ENCODE assay signal across 1 cellular context in genomic region chr7:116547347-116547746, GRCh38.
A peak's percentile ranks its signal among the peaks of the same experiment; 100 is the strongest.
TF ChIP-seq lines count a peak whose summit lies in the region.

No MANE protein-coding gene starts in this region.

TF ChIP-seq in HEK293, 187 proteins besides CTCF, POLR2A, EP300 and RAD21 (continued from another document):
- TF ChIP-seq ZNF449 (tag by site-specific recombination; IDR thresholded peaks at IDR 0.05), result 0 out of 2 replicates have a peak, but pooled peaks have one; percentile 12
- TF ChIP-seq ZNF266 (tag by site-specific recombination; IDR thresholded peaks at IDR 0.05; ENCODE audit: low read depth), result no peak
- TF ChIP-seq WT1 (tag by site-specific recombination; IDR thresholded peaks at IDR 0.05), result no peak
- peak; percentile 66 for TF ChIP-seq PRDM1 (tag by site-specific recombination; IDR thresholded peaks at IDR 0.05)
- no peak for TF ChIP-seq ZSCAN16 (tag by site-specific recombination; IDR thresholded peaks at IDR 0.05)
- TF ChIP-seq OVOL3 (tag by site-specific recombination; IDR thresholded peaks at IDR 0.05), result no peak
- TF ChIP-seq ZBTB44 (tag by site-specific recombination; IDR thresholded peaks at IDR 0.05), result no peak
- TF ChIP-seq MZF1 (tag by site-specific recombination; IDR thresholded peaks at IDR 0.05; ENCODE audit: borderline replicate concordance), result peak; percentile 45; the same call in 1 of the 2 replicates
- peak; percentile 58 for TF ChIP-seq ZNF518A (tag by site-specific recombination; conservative IDR thresholded peaks at IDR 0.05; ENCODE audit: low read depth)
- TF ChIP-seq KLF10 (tag by site-specific recombination; IDR thresholded peaks at IDR 0.05), result peak; percentile 48
- TF ChIP-seq ZNF10 (tag by site-specific recombination; IDR thresholded peaks at IDR 0.05), result peak; percentile 39
- TF ChIP-seq ZBTB26 (tag by site-specific recombination; optimal IDR thresholded peaks at IDR 0.05), result no peak
- no peak for TF ChIP-seq YY2 (tag by site-specific recombination; IDR thresholded peaks at IDR 0.05)
- 0 out of 2 replicates have a peak, but pooled peaks have one; percentile 35 for TF ChIP-seq ZNF76 (tag by site-specific recombination; IDR thresholded peaks at IDR 0.05; ENCODE audit: borderline replicate concordance, low read depth)
- TF ChIP-seq ZNF2 (tag by site-specific recombination; IDR thresholded peaks at IDR 0.05), result no peak
- TF ChIP-seq ZBTB49 (tag by site-specific recombination; IDR thresholded peaks at IDR 0.05; ENCODE audit: low read depth), result no peak
- TF ChIP-seq ZBTB10 (tag by site-specific recombination; IDR thresholded peaks at IDR 0.05), result 0 out of 2 replicates have a peak, but pooled peaks have one; percentile 24
- TF ChIP-seq ZEB2 (tag by site-specific recombination; IDR thresholded peaks at IDR 0.05), result peak; percentile 94
- no peak for TF ChIP-seq ZNF555 (tag by site-specific recombination; conservative IDR thresholded peaks at IDR 0.05)
- no peak for TF ChIP-seq ZNF670 (tag by site-specific recombination; IDR thresholded peaks at IDR 0.05; ENCODE audit: low read depth)
- no peak for TF ChIP-seq MEIS1 (CRISPR knock-in tag; IDR thresholded peaks at IDR 0.05; ENCODE audit: borderline replicate concordance)
- peak; percentile 55; the same call in 1 of the 2 replicates for TF ChIP-seq ZNF600 (tag by site-specific recombination; IDR thresholded peaks at IDR 0.05)
- TF ChIP-seq FEZF1 (tag by site-specific recombination; IDR thresholded peaks at IDR 0.05), result no peak
- no peak for TF ChIP-seq ZNF596 (tag by site-specific recombination; IDR thresholded peaks at IDR 0.05)
- TF ChIP-seq ZNF138 (tag by site-specific recombination; IDR thresholded peaks at IDR 0.05; ENCODE audit: borderline replicate concordance), result no peak
- TF ChIP-seq ZNF837 (tag by site-specific recombination; IDR thresholded peaks at IDR 0.05), result no peak
- TF ChIP-seq ZNF274 (IDR thresholded peaks at IDR 0.05; ENCODE audit: low read length), result no peak
- TF ChIP-seq ZNF274 (tag by site-specific recombination; IDR thresholded peaks at IDR 0.05; ENCODE audit: borderline replicate concordance), result no peak
- no peak for TF ChIP-seq ZNF473 (tag by site-specific recombination; IDR thresholded peaks at IDR 0.05)
- no peak for TF ChIP-seq ZNF692 (tag by site-specific recombination; IDR thresholded peaks at IDR 0.05)
